Comparison of ENCODE assay signal across 23 cellular contexts in genomic region chr4:28490669-28491068, GRCh38.
DNase-seq lines count a peak whose midpoint lies in the region; ATAC-seq, FAIRE-seq and TF ChIP-seq lines count a peak whose summit lies in the region.
"Had no signal": no experiment of that assay in that cellular context is flagged by ENCODE, and none has a peak within 500 bp of the region (broad histone marks: within the 10 kb centered on the region; RNA-seq: fewer than 3 reads in every experiment).

No MANE protein-coding gene starts in this region.

- H3K36me3 ChIP-seq in mammary epithelial cell (ENCODE audit: insufficient read depth, low read length) (no peaks in the 10 kb centered on the region), breast epithelium (peaks cover 4% of the 10 kb centered on the region), bronchial epithelial cell (ENCODE audit: control insufficient read depth, insufficient read depth, low read length) (no peaks in the 10 kb centered on the region)
- H3K36me3 ChIP-seq: thoracic aorta had no signal

- H3K4me3 ChIP-seq in mammary epithelial cell (replicated peaks in 1 of 3; ENCODE audit: insufficient read depth in 1 of 3, low read depth in 2 of 3, low read length in 3 of 3) (no peak overlapping the region), breast epithelium (no peak overlapping the region), bronchial epithelial cell (ENCODE audit: low read depth, low read length) (no peak overlapping the region)
- H3K4me3 ChIP-seq: thoracic aorta had no signal

- BruUV-seq in mammary epithelial cell (replicated peaks; lab: Mats Ljungman, UMichigan) = no TSS peak

- FAIRE-seq in bronchial epithelial cell (lab: Jason Lieb, UNC) (no peak), HTR-8/SVneo (lab: Jason Lieb, UNC) (no peak)
- FAIRE-seq: GM12892 had no signal

- H3K27me3 ChIP-seq in mammary epithelial cell (ENCODE audit: insufficient read depth, low read length) (no peaks in the 10 kb centered on the region), breast epithelium (no peaks in the 10 kb centered on the region), bronchial epithelial cell (ENCODE audit: control insufficient read depth, insufficient read depth, low read length) (no peaks in the 10 kb centered on the region)

- WGBS in mammary epithelial cell (ENCODE audit: low coverage, missing lambda C conversion rate) = 86% methylated on average over 3 of the region's 3 CpGs

- no peaks in the 10 kb centered on the region for H4K20me1 ChIP-seq in mammary epithelial cell (ENCODE audit: insufficient read depth, low read length)

- H3K4me1 ChIP-seq in mammary epithelial cell (ENCODE audit: insufficient read depth, low read length) (no peaks in the 10 kb centered on the region), breast epithelium (no peaks in the 10 kb centered on the region)

- no peak overlapping the region for H3K9ac ChIP-seq in mammary epithelial cell (ENCODE audit: insufficient read depth, low read length)

- intact Hi-C loops in mammary epithelial cell (cut with micrococcal nuclease) (no loop called here), breast epithelium (cut with DNase I; ENCODE audit: low total_unique reads) (no loop called here)

- dilution Hi-C loops in mammary epithelial cell (cut with HindIII; ENCODE audit: low sequenced_read_pairs) = no loop called here

- no peaks in the 10 kb centered on the region for H3K79me2 ChIP-seq in mammary epithelial cell (ENCODE audit: insufficient read depth, low read length)

- TF ChIP-seq POLR2A in breast epithelium (IDR thresholded peaks at IDR 0.05) = no peak

- no peak overlapping the region for H2AFZ ChIP-seq in mammary epithelial cell (ENCODE audit: low read depth, low read length)

- DNase-seq in mammary epithelial cell = peak; percentile 13
- no peak for DNase-seq in breast epithelium (ENCODE audit: low spot score in 2 of 2)
- DNase-seq in bronchial epithelial cell (ENCODE audit: low read depth) = peak; percentile 26
- DNase-seq in iris pigment epithelial cell (ENCODE audit: low read depth) = peak; percentile 50
- no peak for DNase-seq in DMS79 (lab: John Stamatoyannopoulos, UW)
- DNase-seq in HTR-8/SVneo (ENCODE audit: insufficient read length, low spot score) = no peak
- no peak for DNase-seq in NCI-H128 (lab: John Stamatoyannopoulos, UW; ENCODE audit: unreplicated experiment)
- DNase-seq: activated naive CD4-positive, alpha-beta T cell treated with anti-CD3 and anti-CD28 coated beads for 36 hours; activated T-cell treated with anti-CD3 and anti-CD28 coated beads, Interleukin-2, amount 50 U/mL, for 4 hours; AML-193; CD8-positive, alpha-beta memory T cell; DMS79 treated with DMSO at 0.1 percent for 48 hours; Kasumi-1; left ventricle myocardium superior; NCI-H1092 treated with DMSO at 0.1 percent for 48 hours; NCI-H2029 treated with DMSO at 0.1 percent for 48 hours; NCI-H446; SHP77 treated with DMSO at 0.1 percent for 48 hours; stimulated activated CD4-positive, alpha-beta T cell treated with anti-CD3 and anti-CD28 coated beads, Interleukin-1b, Interleukin-23, amount 100 ng/mL, for 48 hours; stimulated activated naive B cell treated with anti-CD40 and anti-IgM and Interleukin-4, amounts not matched to agents 10 μg/mL and 1 μg/mL and 100 μg/mL, for 72 hours had no signal

- H3K27ac ChIP-seq in mammary epithelial cell (ENCODE audit: insufficient read depth, low read depth, low read length) = no peak overlapping the region
- H3K27ac ChIP-seq in breast epithelium = no peak overlapping the region
- H3K27ac ChIP-seq: thoracic aorta had no signal

- no peak for TF ChIP-seq CTCF in mammary epithelial cell (conservative IDR thresholded peaks at IDR 0.05 in 1 of 2, IDR thresholded peaks at IDR 0.05 in 1 of 2; ENCODE audit: extremely low read depth in 1 of 2, insufficient read depth in 1 of 2, low read depth in 1 of 2, low read length in 2 of 2)
- TF ChIP-seq CTCF in breast epithelium (IDR thresholded peaks at IDR 0.05) = no peak
- TF ChIP-seq CTCF in bronchial epithelial cell (IDR thresholded peaks at IDR 0.05; ENCODE audit: insufficient read depth, low read length, severe bottlenecking) = no peak

- CTCF ChIA-PET in mammary epithelial cell (lab: Charles Lee; ENCODE audit: low non-redundant PET) = no interaction called here

- H3K9me3 ChIP-seq in mammary epithelial cell (replicated peaks; ENCODE audit: insufficient read depth, low read length) (no peaks in the 10 kb centered on the region), breast epithelium (no peaks in the 10 kb centered on the region)
- H3K9me3 ChIP-seq: thoracic aorta had no signal

- in situ Hi-C loops in mammary epithelial cell (cut with MboI; ENCODE audit: low sequenced_read_pairs in 2 of 2) = no loop called here

- ATAC-seq in HG03159 (IDR thresholded peaks at IDR 0.05; ENCODE audit: unreplicated experiment) = no peak
- ATAC-seq: activated T-cell treated with anti-CD3 and anti-CD28 coated beads, Interleukin-2, amount 50 U/mL, for 4 hours; left ventricle myocardium superior; stimulated activated naive B cell treated with anti-CD40 and anti-IgM and Interleukin-4, amounts not matched to agents 10 μg/mL and 1 μg/mL and 100 μg/mL, for 72 hours had no signal

- no peak overlapping the region for H3K4me2 ChIP-seq in mammary epithelial cell (ENCODE audit: insufficient read depth, low read depth, low read length)

Comparison
In these comparisons a context has a peak if more than half of its experiments do, and no peak if none do; other contexts are left out.
1. DNase-seq: peak in mammary epithelial cell (single experiment), bronchial epithelial cell (single experiment) and iris pigment epithelial cell (single experiment); none in breast epithelium (0 of 2), DMS79 (single experiment), HTR-8/SVneo (single experiment) and NCI-H128 (single experiment).